Comparison of ENCODE assay signal across 10 cellular contexts in the genomic region with DNA sequence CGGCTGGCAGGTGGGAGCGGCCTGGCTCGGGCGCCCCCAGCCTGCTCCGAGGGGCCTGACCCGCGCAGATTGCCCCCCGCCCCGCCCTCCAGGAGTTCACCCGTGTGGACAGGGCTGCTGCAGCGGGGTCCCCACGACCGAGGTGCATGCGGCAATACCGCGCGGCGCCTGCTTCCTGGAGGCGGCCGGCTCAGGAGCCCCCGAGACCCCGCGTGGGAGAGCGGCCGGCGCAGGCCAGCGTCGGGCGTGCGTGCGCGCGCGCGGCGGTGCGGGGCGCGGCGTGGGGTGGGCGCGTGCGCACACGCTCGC. TPM values are rescaled to one million over a fixed set of nuclear protein-coding genes. Genes with fewer than 3 reads are reported as not detected.
A peak's percentile ranks its signal among the peaks of the same experiment; 100 is the strongest.
DNase-seq lines count a peak whose midpoint lies in the region; ATAC-seq and FAIRE-seq lines count a peak whose summit lies in the region.
"Had no signal": no experiment of that assay in that cellular context is flagged by ENCODE, and none has a peak within 500 bp of the region (broad histone marks: within the 10 kb centered on the region; RNA-seq: fewer than 3 reads in every experiment).

No MANE protein-coding gene starts in this region.

- no peak for FAIRE-seq in HTR-8/SVneo (lab: Jason Lieb, UNC)

- in situ Hi-C loops in G401 (cut with HindIII; ENCODE audit: low sequenced_read_pairs) = no loop called here

- DNase-seq in H7 = peak; percentile 82
- DNase-seq in T-helper 17 cell = no peak
- DNase-seq in skeletal muscle cell (ENCODE audit: low read depth) = no peak
- DNase-seq in MG63 = no peak
- no peak for DNase-seq in HTR-8/SVneo (ENCODE audit: insufficient read length, low spot score)
- no peak for DNase-seq in G401 (ENCODE audit: low spot score)
- no peak for DNase-seq in MV-4-11 (lab: John Stamatoyannopoulos, UW)
- DNase-seq: NCI-H1105 treated with DMSO at 0.1 percent for 48 hours had no signal

- peaks cover 13% of the 10 kb centered on the region for H3K4me1 Mint-ChIP-seq in T-helper 17 cell

- no peak overlapping the region for H3K4me3 Mint-ChIP-seq in T-helper 17 cell

- peaks cover 41% of the 10 kb centered on the region for H3K27me3 Mint-ChIP-seq in T-helper 17 cell

- peak; percentile 32 for ATAC-seq in T-helper 17 cell

- no peaks in the 10 kb centered on the region for H3K9me3 ChIP-seq in T-helper 17 cell (ENCODE audit: control insufficient read depth, low read length, poor library complexity, severe bottlenecking)
- no peaks in the 10 kb centered on the region for H3K9me3 ChIP-seq in iPS-18a (ENCODE audit: control insufficient read depth, low read depth, low read length)
- no peaks in the 10 kb centered on the region for H3K9me3 ChIP-seq in MG63

- peaks cover 5% of the 10 kb centered on the region for H3K36me3 Mint-ChIP-seq in T-helper 17 cell (ENCODE audit: low read depth)

- H3K27me3 ChIP-seq in H7 (ENCODE audit: control insufficient read depth, insufficient read depth, low read length) (peaks cover 12% of the 10 kb centered on the region), iPS-18a (ENCODE audit: control insufficient read depth, insufficient read depth, low read length) (peaks cover 19% of the 10 kb centered on the region), MG63 (peaks cover 15% of the 10 kb centered on the region)

- no peak overlapping the region for H3K27ac ChIP-seq in iPS-18a (ENCODE audit: low read length)

- H3K4me3 ChIP-seq in H7 (ENCODE audit: insufficient read depth, low read depth, low read length) = peak overlapping the region; percentile 42
- peak overlapping the region; percentile 1 for H3K4me3 ChIP-seq in iPS-18a (ENCODE audit: low read length)
- peak overlapping the region; percentile 22 for H3K4me3 ChIP-seq in skeletal muscle cell (ENCODE audit: low read depth, low read length)
- no peak overlapping the region for H3K4me3 ChIP-seq in MG63

- no peaks in the 10 kb centered on the region for H3K4me1 ChIP-seq in iPS-18a (ENCODE audit: control insufficient read depth, low read depth, low read length)

- H3K36me3 ChIP-seq in H7 (replicated peaks; ENCODE audit: control insufficient read depth, insufficient read depth, low read length) (no peaks in the 10 kb centered on the region), iPS-18a (ENCODE audit: control insufficient read depth, low read depth, low read length) (no peaks in the 10 kb centered on the region), MG63 (no peaks in the 10 kb centered on the region)

- H3K9ac ChIP-seq in iPS-18a (ENCODE audit: low read length) = no peak overlapping the region

- H3K27ac Mint-ChIP-seq in T-helper 17 cell = no peak overlapping the region

RNA-seq across cellular contexts. Expression of a gene that starts 1.0 kb away (rescaled TPM):
- total RNA-seq in H7 (2014; rRNA removed; shearing (Covaris generic)) = 17.3 and 19.2 TPM in 2 replicates
- total RNA-seq in T-helper 17 cell = under 1 TPM; 0.21 to 0.25 TPM
- not detected in 2 replicates for total RNA-seq in MG63 (2014; rRNA removed; shearing (Covaris generic); ENCODE audit: low replicate concordance)
- total RNA-seq in G401 (2014; rRNA removed; shearing (Covaris generic)) = 3.6 and 5.0 TPM in 2 replicates
- total RNA-seq: OCI-LY7 had no signal

RNA-seq across cellular contexts. Expression of a gene that starts 7.2 kb away (rescaled TPM):
- 7.7 and 12.2 TPM in 2 replicates for total RNA-seq in H7 (2014; rRNA removed; shearing (Covaris generic))
- 1 to 10 TPM; 1.6 to 2.2 TPM for total RNA-seq in T-helper 17 cell
- 5.4 and 6.8 TPM in 2 replicates for total RNA-seq in MG63 (2014; rRNA removed; shearing (Covaris generic); ENCODE audit: low replicate concordance)
- 2.5 and 3.6 TPM in 2 replicates for total RNA-seq in G401 (2014; rRNA removed; shearing (Covaris generic))

RNA-seq across cellular contexts. Expression of a gene that starts 21.8 kb away (rescaled TPM):
- 82.8 and 101 TPM in 2 replicates for total RNA-seq in H7 (2014; rRNA removed; shearing (Covaris generic))
- 100 to 1,000 TPM; 246 to 255 TPM for total RNA-seq in T-helper 17 cell
- total RNA-seq in MG63 (2014; rRNA removed; shearing (Covaris generic); ENCODE audit: low replicate concordance) = 60.3 and 102 TPM in 2 replicates
- 92.2 and 134 TPM in 2 replicates for total RNA-seq in G401 (2014; rRNA removed; shearing (Covaris generic))

RNA-seq across cellular contexts. Expression of a gene that starts 29.5 kb away (rescaled TPM):
- total RNA-seq in H7 (2014; rRNA removed; shearing (Covaris generic)) = 95.7 and 118 TPM in 2 replicates
- 1 to 10 TPM; 8.5 to 9.8 TPM for total RNA-seq in T-helper 17 cell
- 147 and 173 TPM in 2 replicates for total RNA-seq in MG63 (2014; rRNA removed; shearing (Covaris generic); ENCODE audit: low replicate concordance)
- 360 and 395 TPM in 2 replicates for total RNA-seq in G401 (2014; rRNA removed; shearing (Covaris generic))

RNA-seq across cellular contexts. Expression of a gene that starts 44.2 kb away (rescaled TPM):
- total RNA-seq in H7 (2014; rRNA removed; shearing (Covaris generic)) = 21.9 and 27.9 TPM in 2 replicates
- 10 to 100 TPM; 43.9 to 50.9 TPM for total RNA-seq in T-helper 17 cell
- total RNA-seq in MG63 (2014; rRNA removed; shearing (Covaris generic); ENCODE audit: low replicate concordance) = 12.0 and 13.6 TPM in 2 replicates
- 15.8 and 25.8 TPM in 2 replicates for total RNA-seq in G401 (2014; rRNA removed; shearing (Covaris generic))
